In genomic region chr15:70851889-70852288, GRCh38 we compare ENCODE assay signal across 17 cellular contexts. TPM values are rescaled to one million over a fixed set of nuclear protein-coding genes. Genes with fewer than 3 reads are reported as not detected.
DNase-seq lines count a peak whose midpoint lies in the region; ATAC-seq and TF ChIP-seq lines count a peak whose summit lies in the region.
"Had no signal": no experiment of that assay in that cellular context is flagged by ENCODE, and none has a peak within 500 bp of the region (broad histone marks: within the 10 kb centered on the region; RNA-seq: fewer than 3 reads in every experiment).

No MANE protein-coding gene starts in this region.

- no peak for TF ChIP-seq CTCF in AG10803 (conservative IDR thresholded peaks at IDR 0.05; ENCODE audit: low read length)
- TF ChIP-seq CTCF in fibroblast of mammary gland (conservative IDR thresholded peaks at IDR 0.05; ENCODE audit: control insufficient read depth, insufficient read depth, low read depth, low read length), result no peak

- H3K4me1 ChIP-seq in SJSA1 (replicated peaks), result peaks cover 48% of the 10 kb centered on the region

- peak overlapping the region; percentile 92 for H3K4me3 ChIP-seq in AG10803 (ENCODE audit: low read length)
- H3K4me3 ChIP-seq in SJSA1, result no peak overlapping the region
- H3K4me3 ChIP-seq in fibroblast of mammary gland (ENCODE audit: control insufficient read depth, low read depth, low read length), result peak overlapping the region; percentile 74
- H3K4me3 ChIP-seq in skeletal muscle cell (ENCODE audit: low read depth, low read length), result peak overlapping the region; percentile 52

- DNase-seq in AG10803 (ENCODE audit: low read depth) (no peak), SJSA1 (ENCODE audit: low read depth in 1 of 2, low spot score in 2 of 2) (no peak), fibroblast of mammary gland (ENCODE audit: low read depth) (no peak), skeletal muscle cell (ENCODE audit: low read depth) (no peak), DMS79 (lab: John Stamatoyannopoulos, UW) (no peak), NCI-H2171 treated with DMSO at 0.1 percent for 48 hours (lab: John Stamatoyannopoulos, UW) (no peak)
- no peak for DNase-seq in effector CD8-positive, alpha-beta T cell (lab: John Stamatoyannopoulos, UW)
- DNase-seq: activated CD8-positive, alpha-beta memory T cell treated with anti-CD3 and anti-CD28 coated beads for 24 hours; activated gamma-delta T cell treated with Interleukin-2 at 50 U/mL for 16 hours; erythroblast; KBM-7; NCI-H1417 treated with DMSO at 0.1 percent for 48 hours; stimulated activated naive CD8-positive, alpha-beta T cell treated with anti-CD3 and anti-CD28 coated beads, Interleukin-15, amount 100 ng/mL, for 72 hours; SW 1271 had no signal

- no peaks in the 10 kb centered on the region for H3K9me3 ChIP-seq in SJSA1 (replicated peaks)

- peak overlapping the region; percentile 84; the same call in 1 of the 2 replicates for H3K27ac ChIP-seq in SJSA1
- H3K27ac ChIP-seq: VCaP had no signal

- H3K36me3 ChIP-seq in SJSA1, result peaks cover 44% of the 10 kb centered on the region

- no peak for ATAC-seq in GM21367 (IDR thresholded peaks at IDR 0.05; ENCODE audit: unreplicated experiment)
- ATAC-seq: stimulated activated naive CD8-positive, alpha-beta T cell treated with anti-CD3 and anti-CD28 coated beads, Interleukin-15, amount 100 ng/mL, for 72 hours had no signal

- no peaks in the 10 kb centered on the region for H3K27me3 ChIP-seq in SJSA1 (replicated peaks)

RNA-seq across cellular contexts. Expression of gene LARP6, which starts 2.1 kb away (rescaled TPM):
- total RNA-seq in SJSA1 (2014; rRNA removed; shearing (Covaris generic)), result 59.1 and 81.5 TPM in 2 replicates
- total RNA-seq: B cell had no signal

RNA-seq across cellular contexts. Expression of gene THAP10, which starts 40.3 kb away (rescaled TPM):
- 3.9 and 10.7 TPM in 2 replicates for total RNA-seq in SJSA1 (2014; rRNA removed; shearing (Covaris generic))

RNA-seq across cellular contexts. Expression of gene LRRC49, which starts 40.7 kb away (rescaled TPM):
- 5.1 and 12.1 TPM in 2 replicates for total RNA-seq in SJSA1 (2014; rRNA removed; shearing (Covaris generic))
